29 cellular contexts compared by ENCODE assay signal in the genomic region with DNA sequence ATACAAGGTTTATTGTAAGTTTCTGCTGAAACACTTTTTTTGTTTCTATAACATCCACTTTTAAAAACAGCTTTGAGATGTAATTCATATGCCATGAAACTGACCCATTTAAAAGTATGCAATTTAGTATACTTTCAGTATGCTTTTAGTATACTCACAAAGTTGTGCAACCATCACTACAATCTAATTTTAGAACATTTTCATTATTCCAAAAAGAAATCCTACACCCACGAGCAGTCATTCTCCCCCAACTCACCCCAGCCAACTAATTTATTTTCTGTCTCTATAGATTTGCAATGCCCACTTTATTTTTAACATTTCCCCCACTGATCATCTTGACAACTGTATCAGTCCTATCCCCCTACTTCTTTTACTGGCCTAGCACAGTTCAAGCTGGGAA.
"Had no signal": no experiment of that assay in that cellular context is flagged by ENCODE, and none has a peak within 500 bp of the region (broad histone marks: within the 10 kb centered on the region; RNA-seq: fewer than 3 reads in every experiment).

No MANE protein-coding gene starts in this region.

- H3K9me3 Mint-ChIP-seq: activated naive CD8-positive, alpha-beta T cell treated with anti-CD3 and anti-CD28 coated beads, Interleukin-2, amount 10 ng/mL, durations not matched to agents 7 days and 5 days; WTC11 had no signal

- H3K4me3 ChIP-seq: breast epithelium, MG63, Peyer's patch, SJSA1 had no signal

- H3K27ac ChIP-seq: breast epithelium, Peyer's patch, SJSA1 had no signal

- DNase-seq: activated CD4-positive, alpha-beta T cell treated with anti-CD3 and anti-CD28 coated beads for 48 hours; activated CD4-positive, alpha-beta T cell treated with anti-CD3 and anti-CD28 coated beads, Interleukin-2, amount 50 U/mL, for 4 hours; activated CD4-positive, CD25-positive, alpha-beta regulatory T cell treated with anti-CD3 and anti-CD28 coated beads, Interleukin-2, amount 50 U/mL, for 72 hours; activated CD8-positive, alpha-beta memory T cell treated with anti-CD3 and anti-CD28 coated beads, Interleukin-2, amount 50 U/mL, for 48 hours; activated CD8-positive, alpha-beta T cell treated with anti-CD3 and anti-CD28 coated beads, Interleukin-2, amount 10 ng/mL, durations not matched to agents 7 days and 5 days; activated naive CD4-positive, alpha-beta T cell treated with anti-CD3 and anti-CD28 coated beads, Interleukin-2, amount 50 U/mL, for 16 hours; activated naive CD8-positive, alpha-beta T cell treated with anti-CD3 and anti-CD28 coated beads, Interleukin-2, amount 10 ng/mL, durations not matched to agents 7 days and 5 days; activated T-cell treated with anti-CD3 and anti-CD28 coated beads, Interleukin-2, amount 50 U/mL, for 1 hour; aorta; KG1; MG63; MV-4-11; NCI-H1092 treated with DMSO at 0.1 percent for 48 hours; NCI-H1417 treated with DMSO at 0.1 percent for 48 hours; NCI-H1694; NCI-H2029; NCI-H2107; NCI-H2171 treated with DMSO at 0.1 percent for 48 hours; NCI-H226; NCI-H526 treated with DMSO at 0.1 percent for 48 hours; NCI-H82; NK-92 treated with Interleukin-12 subunit alpha and Interleukin-12 subunit beta, amount 100 ng/mL, for 24 hours; Peyer's patch; SHP77; T-helper 17 cell; T-helper 9 cell had no signal

- H3K27me3 Mint-ChIP-seq: activated naive CD8-positive, alpha-beta T cell treated with anti-CD3 and anti-CD28 coated beads, Interleukin-2, amount 10 ng/mL, durations not matched to agents 7 days and 5 days; T-helper 17 cell had no signal

- H3K4me3 Mint-ChIP-seq: activated CD8-positive, alpha-beta T cell treated with anti-CD3 and anti-CD28 coated beads, Interleukin-2, amount 10 ng/mL, durations not matched to agents 7 days and 5 days; activated naive CD8-positive, alpha-beta T cell treated with anti-CD3 and anti-CD28 coated beads, Interleukin-2, amount 10 ng/mL, durations not matched to agents 7 days and 5 days; T-helper 17 cell; WTC11 had no signal

- H3K4me1 ChIP-seq: breast epithelium, Peyer's patch had no signal

- H3K27ac Mint-ChIP-seq: activated CD8-positive, alpha-beta T cell treated with anti-CD3 and anti-CD28 coated beads, Interleukin-2, amount 10 ng/mL, durations not matched to agents 7 days and 5 days; activated naive CD8-positive, alpha-beta T cell treated with anti-CD3 and anti-CD28 coated beads, Interleukin-2, amount 10 ng/mL, durations not matched to agents 7 days and 5 days; T-helper 17 cell; WTC11 had no signal

- ATAC-seq: activated CD8-positive, alpha-beta T cell treated with anti-CD3 and anti-CD28 coated beads, Interleukin-2, amount 10 ng/mL, durations not matched to agents 7 days and 5 days; T-helper 17 cell; WTC11 had no signal

- H3K27me3 ChIP-seq: breast epithelium, MG63, Peyer's patch, SJSA1 had no signal

- H3K9me3 ChIP-seq: breast epithelium, MG63, Peyer's patch, SJSA1 had no signal

- H3K36me3 ChIP-seq: breast epithelium, Peyer's patch, SJSA1 had no signal
